ENCODE assay signal across 15 cellular contexts in genomic region chr9:89562186-89562814, GRCh38.
A peak's percentile ranks its signal among the peaks of the same experiment; 100 is the strongest.
DNase-seq lines count a peak whose midpoint lies in the region; ATAC-seq lines count a peak whose summit lies in the region.
"Had no signal": no experiment of that assay in that cellular context is flagged by ENCODE, and none has a peak within 500 bp of the region (broad histone marks: within the 10 kb centered on the region; RNA-seq: fewer than 3 reads in every experiment).

No MANE protein-coding gene starts in this region.

- peak; percentile 67 for ATAC-seq in GM18909 (IDR thresholded peaks at IDR 0.05; ENCODE audit: poor library complexity, unreplicated experiment)
- ATAC-seq in HG02943 (IDR thresholded peaks at IDR 0.05; ENCODE audit: low read depth, unreplicated experiment): peak; percentile 75
- ATAC-seq: activated CD8-positive, alpha-beta T cell treated with anti-CD3 and anti-CD28 coated beads for 36 hours had no signal

- DNase-seq in astrocyte of the hippocampus (ENCODE audit: low read depth, low spot score) (peak; percentile 14), non-pigmented ciliary epithelial cell (ENCODE audit: low read depth) (peak; percentile 18), HUDEP-2 (lab: John Stamatoyannopoulos, UW; ENCODE audit: unreplicated experiment in 76 of 76) (no peak)
- no peak for DNase-seq in activated CD4-positive, CD25-positive, alpha-beta regulatory T cell (lab: John Stamatoyannopoulos, UW)
- no peak for DNase-seq in activated CD4-positive, CD25-positive, alpha-beta regulatory T cell treated with anti-CD3 and anti-CD28 coated beads, Interleukin-2, amount 50 U/mL, for 72 hours
- DNase-seq: activated CD8-positive, alpha-beta T cell treated with anti-CD3 and anti-CD28 coated beads for 36 hours; activated effector memory CD4-positive, alpha-beta T cell treated with anti-CD3 and anti-CD28 coated beads, Interleukin-2, amount 50 U/mL, for 16 hours; C1 segment of cervical spinal cord; GM23248; head of caudate nucleus; KG1; NCI-H1436; NCI-H526 had no signal

Comparison
In these comparisons a context has a peak if more than half of its experiments do, and no peak if none do; other contexts are left out.
1. DNase-seq: peak in astrocyte of the hippocampus (single experiment) and non-pigmented ciliary epithelial cell (single experiment); none in activated CD4-positive, CD25-positive, alpha-beta regulatory T cell (0 of 4), activated CD4-positive, CD25-positive, alpha-beta regulatory T cell treated with anti-CD3 and anti-CD28 coated beads, Interleukin-2, amount 50 U/mL, for 72 hours (single experiment) and HUDEP-2 (0 of 76).